In the genomic region with DNA sequence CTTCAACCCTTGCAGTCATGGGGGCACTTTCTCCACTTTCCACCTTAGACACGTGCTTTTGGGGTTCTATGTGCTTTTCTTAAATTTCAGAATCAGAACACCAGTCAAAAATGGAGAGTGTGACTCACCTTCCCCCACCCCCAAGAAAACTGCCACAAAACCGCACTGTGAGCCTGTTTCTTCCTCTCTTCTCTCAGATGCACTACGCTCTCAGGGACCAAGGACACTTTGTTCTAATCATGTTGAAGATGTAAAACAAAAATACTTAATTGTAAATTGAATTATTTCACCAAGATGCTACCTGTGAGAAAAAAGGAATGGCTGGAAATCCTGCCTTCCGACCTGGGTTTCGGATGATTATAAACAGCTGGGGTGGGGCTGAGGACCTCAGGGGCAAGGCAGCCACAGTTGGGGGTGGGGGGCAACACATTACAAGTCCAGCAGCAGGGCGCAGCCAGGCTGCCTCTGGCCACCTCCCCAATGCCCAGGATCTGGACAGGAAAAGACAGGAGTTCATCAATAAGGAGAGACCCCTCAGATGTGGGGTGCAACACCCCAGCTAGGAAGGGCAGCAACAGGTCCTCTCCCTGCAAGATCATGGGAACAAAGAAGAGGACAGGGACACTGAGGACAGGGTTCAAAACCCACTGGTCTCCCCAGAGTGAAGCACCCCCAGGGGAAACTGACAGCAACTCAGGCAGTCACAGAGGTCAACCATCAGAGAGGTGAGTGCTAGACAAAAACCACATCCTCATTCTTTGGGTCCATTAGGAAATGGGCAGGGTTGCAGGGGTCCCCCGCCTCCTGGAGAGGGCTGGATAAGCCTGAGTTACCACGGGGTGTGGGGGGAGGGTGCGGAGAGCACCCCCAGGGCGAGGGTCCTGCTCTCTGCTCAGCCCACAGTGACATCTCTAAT, we compare ENCODE assay signal across 8 cellular contexts. TPM values are rescaled to one million over a fixed set of nuclear protein-coding genes. Genes with fewer than 3 reads are reported as not detected.
DNase-seq lines count a peak whose midpoint lies in the region; ATAC-seq and TF ChIP-seq lines count a peak whose summit lies in the region.

No MANE protein-coding gene starts in this region.

- no peak for TF ChIP-seq EP300 in gastroesophageal sphincter (IDR thresholded peaks at IDR 0.05)

- TF ChIP-seq CTCF in gastroesophageal sphincter (IDR thresholded peaks at IDR 0.05) = no peak

- no peaks in the 10 kb centered on the region for H3K36me3 ChIP-seq in gastroesophageal sphincter

- DNase-seq in T-helper 22 cell (ENCODE audit: low read depth) (peak; percentile 78), caudate nucleus (lab: John Stamatoyannopoulos, UW) (peak in 2 of 61 donors; percentile 14 to 28), middle frontal gyrus (ENCODE audit: extremely low spot score, low spot score) (no peak), NCI-H2171 (lab: John Stamatoyannopoulos, UW) (no peak)
- DNase-seq in stimulated activated CD4-positive, alpha-beta T cell treated with anti-CD3 and anti-CD28 coated beads, Interleukin-4, amount 100 ng/mL, for 24 hours = peak; percentile 89

- WGBS in gastroesophageal sphincter (ENCODE audit: low coverage in 1 of 2), 2 donors = 69 to 83% methylated on average over 8 of the region's 10 CpGs

- no peak for TF ChIP-seq POLR2A in gastroesophageal sphincter (IDR thresholded peaks at IDR 0.05)

- H3K27ac ChIP-seq in caudate nucleus (ENCODE audit: low read depth, low read length) (peak overlapping the region; percentile 28), gastroesophageal sphincter (no peak overlapping the region)

- no peaks in the 10 kb centered on the region for H3K4me1 ChIP-seq in gastroesophageal sphincter

- no peak overlapping the region for H3K4me3 ChIP-seq in gastroesophageal sphincter

- H3K9me3 ChIP-seq in gastroesophageal sphincter = no peaks in the 10 kb centered on the region

- ATAC-seq in GM18858 (IDR thresholded peaks at IDR 0.05; ENCODE audit: unreplicated experiment) (peak; percentile 29), HG03064 (IDR thresholded peaks at IDR 0.05; ENCODE audit: low read depth, unreplicated experiment) (peak; percentile 29), gastroesophageal sphincter (no peak)

- H3K27me3 ChIP-seq in gastroesophageal sphincter = no peaks in the 10 kb centered on the region

RNA-seq across cellular contexts. Expression of a gene that starts 33.7 kb away (rescaled TPM):
- total RNA-seq in gastroesophageal sphincter = 10 to 100 TPM in 1 of 4 donors, 1 to 10 TPM in 3; 4.4 to 12.0 (median 6.5) TPM

Comparison
In these comparisons a context has a peak if more than half of its experiments do, and no peak if none do; other contexts are left out.
1. DNase-seq: peak in T-helper 22 cell (single experiment) and stimulated activated CD4-positive, alpha-beta T cell treated with anti-CD3 and anti-CD28 coated beads, Interleukin-4, amount 100 ng/mL, for 24 hours (single experiment); none in middle frontal gyrus (single experiment) and NCI-H2171 (single experiment).